In the genomic region with DNA sequence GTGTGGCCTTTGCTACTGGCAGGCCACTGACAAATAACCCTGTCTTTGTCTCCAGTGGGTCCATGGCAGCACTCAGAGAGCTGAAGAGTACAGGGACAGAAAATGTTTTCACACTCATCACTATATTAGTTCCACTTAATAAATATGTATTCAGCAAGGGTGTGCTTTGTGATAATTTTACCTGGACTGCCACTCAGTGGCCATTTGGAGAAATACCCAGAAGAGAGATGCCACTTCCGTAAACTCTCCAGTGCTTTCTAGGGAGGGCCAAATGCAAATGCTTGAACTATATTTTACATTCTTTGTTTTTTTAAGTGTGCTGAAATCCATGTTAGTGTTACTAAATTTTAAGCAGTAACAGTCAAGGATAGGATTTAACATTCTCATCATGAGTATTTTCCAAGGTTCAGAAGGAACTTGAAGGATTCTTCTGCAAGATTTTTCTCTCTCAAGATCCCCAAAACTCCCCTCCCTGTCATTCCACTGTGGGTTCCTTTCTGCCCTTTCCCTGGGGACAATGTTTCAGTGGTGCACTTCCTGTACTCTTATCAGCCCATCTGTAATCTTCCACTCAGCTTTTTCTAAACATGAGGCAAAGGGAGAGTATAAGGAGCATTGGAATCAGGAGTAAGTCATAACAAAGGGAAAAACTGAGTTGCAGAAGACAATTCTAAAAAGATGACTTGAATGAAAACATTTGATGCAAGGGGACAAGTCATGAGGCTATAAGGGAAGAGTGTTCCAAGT, we compare ENCODE assay signal across 9 cellular contexts. TPM values are rescaled to one million over a fixed set of nuclear protein-coding genes. Genes with fewer than 3 reads are reported as not detected.
DNase-seq lines count a peak whose midpoint lies in the region; ATAC-seq and TF ChIP-seq lines count a peak whose summit lies in the region.
"Had no signal": no experiment of that assay in that cellular context is flagged by ENCODE, and none has a peak within 500 bp of the region (broad histone marks: within the 10 kb centered on the region; RNA-seq: fewer than 3 reads in every experiment).

No MANE protein-coding gene starts in this region.

- H3K36me3 ChIP-seq in Loucy (ENCODE audit: insufficient read depth, low read length) (no peaks in the 10 kb centered on the region), colonic mucosa (no peaks in the 10 kb centered on the region), MG63 (no peaks in the 10 kb centered on the region)

- H4K20me1 ChIP-seq in Loucy (ENCODE audit: insufficient read depth, low read length, poor library complexity, severe bottlenecking): no peaks in the 10 kb centered on the region

- H3K4me2 ChIP-seq in Loucy (ENCODE audit: low read depth, low read length, poor library complexity, severe bottlenecking): peak overlapping the region; percentile 25

- H3K27ac Mint-ChIP-seq in natural killer cell: no peak overlapping the region
- H3K27ac Mint-ChIP-seq: activated B cell treated with CpG ODN at 0.5 μM for 24 hours had no signal

- H3F3A ChIP-seq in Loucy (ENCODE audit: low read depth): no peaks in the 10 kb centered on the region

- H3K9ac ChIP-seq in Loucy (ENCODE audit: low read depth, low read length, poor library complexity, severe bottlenecking) (no peak overlapping the region), colonic mucosa (ENCODE audit: low read depth in 2 of 2, low read length in 2 of 2) (no peak overlapping the region)

- H3K27me3 ChIP-seq in Loucy (ENCODE audit: insufficient read depth, low read length, poor library complexity, severe bottlenecking): no peaks in the 10 kb centered on the region
- no peaks in the 10 kb centered on the region for H3K27me3 ChIP-seq in colonic mucosa
- H3K27me3 ChIP-seq in MG63: no peaks in the 10 kb centered on the region

- no peaks in the 10 kb centered on the region for H3K9me3 Mint-ChIP-seq in natural killer cell

- no peaks in the 10 kb centered on the region for H3K36me3 Mint-ChIP-seq in natural killer cell

- H3K9me2 ChIP-seq in Loucy (replicated peaks; ENCODE audit: low read depth, low read length): no peaks in the 10 kb centered on the region

- no peaks in the 10 kb centered on the region for H3K4me1 Mint-ChIP-seq in natural killer cell
- H3K4me1 Mint-ChIP-seq: activated B cell treated with CpG ODN at 0.5 μM for 24 hours had no signal

- H2AFZ ChIP-seq in Loucy (ENCODE audit: low read length): peak overlapping the region; percentile 82; the same call in 1 of the 2 replicates

- H3K4me3 ChIP-seq in Loucy (ENCODE audit: low read length, poor library complexity, severe bottlenecking): no peak overlapping the region
- no peak overlapping the region for H3K4me3 ChIP-seq in colonic mucosa
- H3K4me3 ChIP-seq in retinal pigment epithelial cell (ENCODE audit: low read length): no peak overlapping the region
- no peak overlapping the region for H3K4me3 ChIP-seq in MG63

- no peak overlapping the region for H3K27ac ChIP-seq in colonic mucosa

- H3K27me3 Mint-ChIP-seq in natural killer cell (ENCODE audit: low read depth in 2 of 2): peaks cover 5 to 22% of the 10 kb centered on the region in 2 donors
- H3K27me3 Mint-ChIP-seq: activated B cell treated with CpG ODN at 0.5 μM for 24 hours had no signal

- H3K79me2 ChIP-seq in Loucy (ENCODE audit: insufficient read depth, low read length): no peaks in the 10 kb centered on the region

- no peak for ATAC-seq in natural killer cell

- no peak overlapping the region for H3K4me3 Mint-ChIP-seq in natural killer cell
- H3K4me3 Mint-ChIP-seq: activated B cell treated with CpG ODN at 0.5 μM for 24 hours had no signal

- DNase-seq in NCI-H2227 treated with DMSO at 0.1 percent for 48 hours (lab: John Stamatoyannopoulos, UW) (peak; percentile 3), NCI-H2227 (lab: John Stamatoyannopoulos, UW; ENCODE audit: unreplicated experiment) (no peak), colonic mucosa (peak; percentile 26), retinal pigment epithelial cell (ENCODE audit: low read depth) (no peak), natural killer cell (no peak), AG20443 (ENCODE audit: low spot score) (no peak), MG63 (no peak)
- DNase-seq: activated B cell treated with CpG ODN at 0.5 μM for 24 hours had no signal

- peaks cover 10% of the 10 kb centered on the region for H3K4me1 ChIP-seq in Loucy (ENCODE audit: insufficient read depth, low read length, poor library complexity, severe bottlenecking)
- no peaks in the 10 kb centered on the region for H3K4me1 ChIP-seq in colonic mucosa

- H3K9me3 ChIP-seq in Loucy (ENCODE audit: insufficient read depth, low read depth, low read length): no peaks in the 10 kb centered on the region
- no peaks in the 10 kb centered on the region for H3K9me3 ChIP-seq in colonic mucosa
- H3K9me3 ChIP-seq in MG63: no peaks in the 10 kb centered on the region

- intact Hi-C loops in colonic mucosa (cut with DNase I) (loop anchor here (5.0 kb wide), 1 partner anchor 125 kb away; no protein-coding TSS in a partner anchor), natural killer cell (cut with micrococcal nuclease) (no loop called here)

- peak; percentile 62 for TF ChIP-seq CTCF in Loucy (conservative IDR thresholded peaks at IDR 0.05; ENCODE audit: low read length)
- no peak for TF ChIP-seq CTCF in colonic mucosa (IDR thresholded peaks at IDR 0.05)
- TF ChIP-seq CTCF in retinal pigment epithelial cell (conservative IDR thresholded peaks at IDR 0.05; ENCODE audit: low read depth, low read length): peak; percentile 51
- no peak for TF ChIP-seq CTCF in natural killer cell (IDR thresholded peaks at IDR 0.05)

RNA-seq across cellular contexts. Expression of a gene that starts 46.0 kb away (rescaled TPM):
- total RNA-seq in colonic mucosa (not detected), natural killer cell (not detected)
- not detected in 2 replicates for total RNA-seq in MG63 (2014; rRNA removed; shearing (Covaris generic); ENCODE audit: low replicate concordance)
- total RNA-seq: activated B cell treated with CpG ODN at 0.5 μM for 24 hours had no signal

Comparison
In these comparisons a context has a peak if more than half of its experiments do, and no peak if none do; other contexts are left out.
1. DNase-seq: peak in NCI-H2227 treated with DMSO at 0.1 percent for 48 hours (single experiment) and colonic mucosa (single experiment); none in NCI-H2227 (single experiment), retinal pigment epithelial cell (single experiment), natural killer cell (single experiment), AG20443 (single experiment) and MG63 (single experiment).
2. CTCF ChIP-seq: peak in Loucy (single experiment) and retinal pigment epithelial cell (single experiment); none in colonic mucosa (single experiment) and natural killer cell (single experiment).